In the genomic region with DNA sequence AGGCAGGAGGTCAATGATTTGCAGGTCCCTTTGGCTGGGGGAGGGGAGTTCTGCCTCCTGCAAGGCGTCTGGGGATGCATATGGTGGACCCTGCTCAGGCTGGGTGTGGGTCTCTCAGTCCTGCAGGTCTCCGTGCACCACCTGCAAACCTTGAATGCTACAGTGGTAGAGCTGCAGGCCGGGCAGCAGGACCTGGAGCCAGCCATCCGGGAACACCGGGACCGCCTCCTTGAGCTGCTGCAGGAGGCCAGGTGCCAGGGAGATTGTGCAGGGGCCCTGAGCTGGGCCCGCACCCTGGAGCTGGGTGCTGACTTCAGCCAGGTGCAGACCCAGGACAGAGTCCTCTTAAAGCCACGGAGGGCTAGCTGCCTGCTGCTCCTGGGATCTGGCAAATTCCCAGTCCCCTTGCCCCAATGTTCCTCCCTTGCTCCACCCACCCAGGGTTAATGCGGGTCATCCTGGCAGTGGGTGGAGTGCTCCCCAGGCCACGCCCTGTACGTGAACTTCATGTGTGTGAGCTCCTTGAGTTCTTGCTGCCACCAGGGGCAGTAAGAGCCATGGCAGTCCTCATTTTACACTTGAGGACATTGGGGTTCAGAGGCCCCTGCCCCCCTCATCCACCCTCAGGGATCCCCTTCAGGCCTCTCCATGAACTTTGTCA, we compare ENCODE assay signal across 13 cellular contexts. TPM values are rescaled to one million over a fixed set of nuclear protein-coding genes. Genes with fewer than 3 reads are reported as not detected.
DNase-seq lines count a peak whose midpoint lies in the region; ATAC-seq, FAIRE-seq and TF ChIP-seq lines count a peak whose summit lies in the region.
"Had no signal": no experiment of that assay in that cellular context is flagged by ENCODE, and none has a peak within 500 bp of the region (broad histone marks: within the 10 kb centered on the region; RNA-seq: fewer than 3 reads in every experiment).

No MANE protein-coding gene starts in this region.

- CTCF ChIA-PET in HEK293T (lab: Yijun Ruan, JAX) = interaction anchor here (0.8 to 1.0 kb wide), 2 partner anchors 11 to 46 kb away, joined by 3 read pairs; no protein-coding TSS in a partner anchor
- CTCF ChIA-PET in GM12878 (lab: Yijun Ruan, JAX) = no interaction called here

- H2AFZ ChIP-seq in GM12878 (ENCODE audit: control insufficient read depth, low read depth, low read length) = no peak overlapping the region

- no peak for TF ChIP-seq EP300 in GM12878 (IDR thresholded peaks at IDR 0.05; ENCODE audit: borderline replicate concordance in 1 of 2, control insufficient read depth in 1 of 2, low read depth in 2 of 2, low read length in 2 of 2)

- no peak overlapping the region for H3K9ac ChIP-seq in GM12878 (ENCODE audit: control insufficient read depth, insufficient read depth, low read length)

- intact Hi-C loops in CD14-positive monocyte (cut with micrococcal nuclease) = no loop called here
- intact Hi-C loops in GM12878 (cut with micrococcal nuclease; ENCODE audit: unreplicated experiment) = no loop called here
- intact Hi-C loops in lower leg skin (cut with DNase I; ENCODE audit: low total_unique reads) = no loop called here

- no peaks in the 10 kb centered on the region for H3K36me3 Mint-ChIP-seq in CD14-positive monocyte

- H3K4me1 ChIP-seq in GM12878 (ENCODE audit: control insufficient read depth, insufficient read depth, low read length) = no peaks in the 10 kb centered on the region

- no peak for TF ChIP-seq POLR2A in GM12878 (IDR thresholded peaks at IDR 0.05; ENCODE audit: low read depth, low read length)
- no peak for TF ChIP-seq POLR2A in lower leg skin (IDR thresholded peaks at IDR 0.05)

- no peaks in the 10 kb centered on the region for H3K9me3 ChIP-seq in GM12878 (replicated peaks; ENCODE audit: control insufficient read depth, insufficient read depth, low read length)

- H3K27me3 ChIP-seq in GM12878 (replicated peaks in 1 of 2; ENCODE audit: control insufficient read depth in 2 of 2, insufficient read depth in 2 of 2, low read length in 1 of 2) = no peaks in the 10 kb centered on the region

- BruUV-seq in GM12878 (replicated peaks; lab: Mats Ljungman, UMichigan) = no TSS peak

- ATAC-seq in GM12878 = peak; percentile 40; the same call in 1 of the 3 replicates
- no peak for ATAC-seq in GM19328 (IDR thresholded peaks at IDR 0.05; ENCODE audit: unreplicated experiment)

- peak overlapping the region in 1 of 7 donors; percentile 10 for H3K27ac Mint-ChIP-seq in CD14-positive monocyte

- POLR2A ChIA-PET in HEK293T (lab: Yijun Ruan, JAX) = interaction anchor here (0.8 kb wide), 1 partner anchor 11 kb away, joined by 3 read pairs; no protein-coding TSS in a partner anchor
- POLR2A ChIA-PET in GM12878 (lab: Charles Lee) = no interaction called here

- no peaks in the 10 kb centered on the region for H3K4me1 Mint-ChIP-seq in CD14-positive monocyte

- no peak for FAIRE-seq in GM12878 (lab: Jason Lieb, UNC)

- H3K36me3 ChIP-seq in GM12878 (ENCODE audit: control insufficient read depth in 2 of 2, insufficient read depth in 2 of 2, low read length in 1 of 2) = no peaks in the 10 kb centered on the region

- in situ Hi-C loops in GM12878 (cut with MboI) = no loop called here

- TF ChIP-seq RAD21 in GM12878 (IDR thresholded peaks at IDR 0.05; ENCODE audit: insufficient read depth, low read depth, low read length) = no peak

- 49% methylated on average over 11 of the region's 11 CpGs for WGBS in GM12878 (ENCODE audit: insufficient coverage, insufficient replicate concordance, low lambda C conversion rate, missing lambda C conversion rate)
- 43 to 45% methylated on average over 9 to 10 of the region's 11 CpGs for WGBS in lower leg skin, 2 donors

- RAD21 ChIA-PET in GM12878 (lab: Charles Lee; ENCODE audit: unreplicated experiment) = no interaction called here

- peaks cover 0 to 7% (median 1%) of the 10 kb centered on the region in 3 donors for H3K27me3 Mint-ChIP-seq in CD14-positive monocyte (ENCODE audit: low read depth in 3 of 3)

- DNase-seq in CD14-positive monocyte (ENCODE audit: low spot score) (peak; percentile 45), HEK293T (ENCODE audit: extremely low spot score) (peak; percentile 18), GM12878 (ENCODE audit: low read depth, low spot score) (no peak), lower leg skin (ENCODE audit: low spot score in 2 of 2) (peak; percentile 65 to 87), HuH-7 (ENCODE audit: low spot score) (no peak), NCI-H2171 treated with DMSO at 0.1 percent for 48 hours (lab: John Stamatoyannopoulos, UW) (no peak)
- DNase-seq in stimulated activated CD4-positive, alpha-beta T cell treated with anti-CD3 and anti-CD28 coated beads, Interleukin-2, amount 100 ng/mL, for 24 hours = no peak
- DNase-seq: activated T-cell treated with anti-CD3 and anti-CD28 coated beads for 4 hours, cerebellar nuclear complex, COR-L47, T-helper 2 cell had no signal

- peaks cover 0 to 4% (median 1%) of the 10 kb centered on the region in 7 donors for H3K9me3 Mint-ChIP-seq in CD14-positive monocyte

- no peak for TF ChIP-seq CTCF in CD14-positive monocyte (IDR thresholded peaks at IDR 0.05)
- TF ChIP-seq CTCF in GM12878 (IDR thresholded peaks at IDR 0.05 in 2 of 3, conservative IDR thresholded peaks at IDR 0.05 in 1 of 3; ENCODE audit: control insufficient read depth in 2 of 3, extremely low read depth in 1 of 3, insufficient read depth in 1 of 3, low read depth in 3 of 3, low read length in 3 of 3) = 0 out of 6 replicates have a peak, but pooled peaks of 1 of the 3 experiments have one; percentile 3
- no peak for TF ChIP-seq CTCF in lower leg skin (IDR thresholded peaks at IDR 0.05)

- no peak overlapping the region for H3K4me3 Mint-ChIP-seq in CD14-positive monocyte

- no peak overlapping the region for H3K27ac ChIP-seq in GM12878 (ENCODE audit: control insufficient read depth, insufficient read depth)
- H3K27ac ChIP-seq: HL-60 had no signal

- SMC1A ChIA-PET in GM12878 (lab: Charles Lee; ENCODE audit: uncharacterized antibody, unreplicated experiment) = no interaction called here

- H3K79me2 ChIP-seq in GM12878 (ENCODE audit: control insufficient read depth, insufficient read depth, low read length) = no peaks in the 10 kb centered on the region

- H3K4me3 ChIP-seq in GM12878 (no peak overlapping the region), lower leg skin (ENCODE audit: low read depth, poor library complexity, severe bottlenecking) (no peak overlapping the region)

- no peaks in the 10 kb centered on the region for H4K20me1 ChIP-seq in GM12878 (ENCODE audit: control insufficient read depth, insufficient read depth)

- no peak overlapping the region for H3K4me2 ChIP-seq in GM12878 (ENCODE audit: control insufficient read depth, insufficient read depth)

TF ChIP-seq in HEK293T, 16 proteins besides CTCF, POLR2A, EP300 and RAD21 (continues in another document):
- no peak for TF ChIP-seq ELF4 (IDR thresholded peaks at IDR 0.05)
- no peak for TF ChIP-seq CTBP1 (IDR thresholded peaks at IDR 0.05; ENCODE audit: borderline replicate concordance)
- no peak for TF ChIP-seq HDGF (IDR thresholded peaks at IDR 0.05; ENCODE audit: borderline replicate concordance)
- no peak for TF ChIP-seq L3MBTL2 (conservative IDR thresholded peaks at IDR 0.05)
- TF ChIP-seq ARNT (IDR thresholded peaks at IDR 0.05) = no peak
- no peak for TF ChIP-seq ZNF384 (IDR thresholded peaks at IDR 0.05)

TF ChIP-seq in GM12878, 131 proteins besides CTCF, POLR2A, EP300 and RAD21 (continues in another document):
- no peak for TF ChIP-seq DPF2 (IDR thresholded peaks at IDR 0.05)

RNA-seq across cellular contexts. Expression of a gene that starts 3.1 kb away (rescaled TPM):
- polyA plus RNA-seq in CD14-positive monocyte (not detected), GM12878 (2011; rRNA removed) (0.04 TPM in 1 of 2 replicates, not detected in the other), GM12878 (2014; fragmentation: Illumina TruSeq; extraction: Trizol) (0.01 TPM in 1 of 2 replicates, not detected in the other), GM12878 (2014; fragmentation: Nextera tagmentation; extraction: Ambion mirVana) (not detected), GM12878 (2014; rRNA removed) (0.04 TPM in 1 of 2 replicates, not detected in the other), GM12878 (2016; fragmentation: Nextera tagmentation; extraction: Ambion mirVana) (not detected)
- total RNA-seq in GM12878 (2013; cell fraction: nucleolus; rRNA removed) = 2.2 and 5.2 TPM in 2 replicates
- total RNA-seq in GM12878 (2014; rRNA removed) (not detected in 2 replicates), GM12878 (2014; rRNA removed; fragmentation: Illumina TruSeq; extraction: Trizol) (not detected in 2 replicates), GM12878 (2021) (not detected in 2 replicates), lower leg skin (100 to 1,000 TPM in 2 of 4 donors, 10 to 100 TPM in 2; 87.0 to 272 (median 98.0) TPM)
- polyA plus RNA-seq in GM12878 (2011; ENCODE audit: low read depth) = not detected
- polyA plus RNA-seq in GM12878 (2011; cell fraction: cytosol; rRNA removed) = 0.03 and 0.04 TPM in 2 replicates
- 0.25 and 1.6 TPM in 2 replicates for polyA plus RNA-seq in GM12878 (2011; cell fraction: nucleus; rRNA removed)
- polyA plus RNA-seq in GM12878 (2012) = not detected in 2 replicates
- polyA minus RNA-seq in GM12878 (2011; rRNA and poly(A)+ RNA removed) = 0.05 and 0.22 TPM in 2 replicates
- polyA minus RNA-seq in GM12878 (2011; cell fraction: cytosol; rRNA and poly(A)+ RNA removed) = not detected in 2 replicates
- polyA minus RNA-seq in GM12878 (2011; cell fraction: nucleus; rRNA and poly(A)+ RNA removed) = under 0.01 and 0.96 TPM in 2 replicates

RNA-seq across cellular contexts. Expression of a gene that starts 19.8 kb away (rescaled TPM):
- polyA plus RNA-seq in CD14-positive monocyte (not detected), GM12878 (2011; rRNA removed) (not detected in 2 replicates), GM12878 (2014; fragmentation: Illumina TruSeq; extraction: Trizol) (not detected in 2 replicates), GM12878 (2014; fragmentation: Nextera tagmentation; extraction: Ambion mirVana) (not detected), GM12878 (2014; rRNA removed) (not detected in 2 replicates), GM12878 (2016; fragmentation: Nextera tagmentation; extraction: Ambion mirVana) (not detected)
- 1.1 TPM in 1 of 2 replicates, not detected in the other for total RNA-seq in GM12878 (2013; cell fraction: nucleolus; rRNA removed)
- total RNA-seq in GM12878 (2014; rRNA removed) (not detected in 2 replicates), GM12878 (2014; rRNA removed; fragmentation: Illumina TruSeq; extraction: Trizol) (not detected in 2 replicates), GM12878 (2021) (not detected in 2 replicates), lower leg skin (10 to 100 TPM in 2 of 4 donors, 1 to 10 TPM in 2; 5.2 to 20.4 (median 11.4) TPM)
- not detected for polyA plus RNA-seq in GM12878 (2011; ENCODE audit: low read depth)
- not detected in 2 replicates for polyA plus RNA-seq in GM12878 (2011; cell fraction: cytosol; rRNA removed)
- 0.19 TPM in 1 of 2 replicates, not detected in the other for polyA plus RNA-seq in GM12878 (2011; cell fraction: nucleus; rRNA removed)
- polyA plus RNA-seq in GM12878 (2012) = not detected in 2 replicates
- not detected in 2 replicates for polyA minus RNA-seq in GM12878 (2011; rRNA and poly(A)+ RNA removed)
- not detected in 2 replicates for polyA minus RNA-seq in GM12878 (2011; cell fraction: cytosol; rRNA and poly(A)+ RNA removed)
- not detected in 2 replicates for polyA minus RNA-seq in GM12878 (2011; cell fraction: nucleus; rRNA and poly(A)+ RNA removed)

Comparison
In these comparisons a context has a peak if more than half of its experiments do, and no peak if none do; other contexts are left out.
1. DNase-seq: peak in CD14-positive monocyte (single experiment), HEK293T (single experiment) and lower leg skin (2 of 2); none in GM12878 (single experiment), HuH-7 (single experiment), stimulated activated CD4-positive, alpha-beta T cell treated with anti-CD3 and anti-CD28 coated beads, Interleukin-2, amount 100 ng/mL, for 24 hours (0 of 2) and NCI-H2171 treated with DMSO at 0.1 percent for 48 hours (single experiment).
2. RNA of a gene that starts 3.1 kb away (total RNA-seq): 87.0 to 272 TPM in lower leg skin; 2.2 to 5.2 TPM in GM12878; every median in the first group is over 10 times any median in the second.